ENCODE assay signal across 8 cellular contexts in genomic region chr3:128497305-128498126, GRCh38. TPM values are rescaled to one million over a fixed set of nuclear protein-coding genes. Genes with fewer than 3 reads are reported as not detected.
DNase-seq lines count a peak whose midpoint lies in the region; ATAC-seq, FAIRE-seq and TF ChIP-seq lines count a peak whose summit lies in the region.

No MANE protein-coding gene starts in this region.

- H3K27ac Mint-ChIP-seq in activated CD4-positive, alpha-beta memory T cell treated with anti-CD3 and anti-CD28 coated beads for 36 hours, result no peak overlapping the region
- H3K27ac Mint-ChIP-seq in mesothelial cell of epicardium, result peak overlapping the region; percentile 55

- peaks cover 77% of the 10 kb centered on the region for H3K27me3 ChIP-seq in ectodermal cell (ENCODE audit: control insufficient read depth, insufficient read depth, low read length, poor library complexity, severe bottlenecking)

- CTCF ChIA-PET in activated CD4-positive, alpha-beta memory T cell treated with anti-CD3 and anti-CD28 coated beads for 36 hours (lab: Charles Lee), result interaction anchor here (0.6 to 1.8 kb wide), 17 partner anchors 9 to 402 kb away, joined by 3 to 25 read pairs (median 3); no protein-coding TSS in a partner anchor

- no peak for FAIRE-seq in H54 (lab: Jason Lieb, UNC)

- H3K36me3 Mint-ChIP-seq in activated CD4-positive, alpha-beta memory T cell treated with anti-CD3 and anti-CD28 coated beads for 36 hours, result no peaks in the 10 kb centered on the region
- H3K36me3 Mint-ChIP-seq in mesothelial cell of epicardium, result peaks cover 25% of the 10 kb centered on the region

- H3K27ac ChIP-seq in ectodermal cell (ENCODE audit: insufficient read depth, low read depth, low read length, poor library complexity, severe bottlenecking), result no peak overlapping the region

- TF ChIP-seq CTCF in AG09319 (IDR thresholded peaks at IDR 0.05; ENCODE audit: low read depth, low read length) (peak; percentile 61), mesothelial cell of epicardium (IDR thresholded peaks at IDR 0.05; ENCODE audit: unreplicated experiment) (peak; percentile 83)

- POLR2A ChIA-PET in activated CD4-positive, alpha-beta memory T cell treated with anti-CD3 and anti-CD28 coated beads for 36 hours (lab: Charles Lee), result no interaction called here

- peaks cover 17% of the 10 kb centered on the region for H3K4me1 ChIP-seq in ectodermal cell (ENCODE audit: control insufficient read depth, insufficient read depth, low read length)

- peak overlapping the region; percentile 60 for H3K4me3 Mint-ChIP-seq in activated CD4-positive, alpha-beta memory T cell treated with anti-CD3 and anti-CD28 coated beads for 36 hours
- peak overlapping the region; percentile 73 for H3K4me3 Mint-ChIP-seq in mesothelial cell of epicardium

- TF ChIP-seq POLR2A in H54 (IDR thresholded peaks at IDR 0.05; ENCODE audit: low read depth, low read length), result no peak

- H3K27me3 Mint-ChIP-seq in activated CD4-positive, alpha-beta memory T cell treated with anti-CD3 and anti-CD28 coated beads for 36 hours, result peaks cover 46% of the 10 kb centered on the region
- peaks cover 29% of the 10 kb centered on the region for H3K27me3 Mint-ChIP-seq in mesothelial cell of epicardium (ENCODE audit: low read depth)

- H3K9me3 ChIP-seq in ectodermal cell (ENCODE audit: control insufficient read depth, low read length), result no peaks in the 10 kb centered on the region

- peaks cover 7% of the 10 kb centered on the region for H3K4me1 Mint-ChIP-seq in activated CD4-positive, alpha-beta memory T cell treated with anti-CD3 and anti-CD28 coated beads for 36 hours (ENCODE audit: low read depth)
- peaks cover 43% of the 10 kb centered on the region for H3K4me1 Mint-ChIP-seq in mesothelial cell of epicardium

- intact Hi-C loops in activated CD4-positive, alpha-beta memory T cell treated with anti-CD3 and anti-CD28 coated beads for 36 hours (cut with micrococcal nuclease), result loop anchor here (1.0 kb wide), 1 partner anchor 71 kb away; no protein-coding TSS in a partner anchor

- peak overlapping the region; percentile 46 for H3K4me3 ChIP-seq in ectodermal cell (ENCODE audit: insufficient read depth, low read depth, low read length)

- H3K36me3 ChIP-seq in ectodermal cell (ENCODE audit: control insufficient read depth, insufficient read depth, low read length), result no peaks in the 10 kb centered on the region

- WGBS in ectodermal cell, 2 experiments, result 2% methylated on average over 77 of the region's 77 CpGs

- H3K9me3 Mint-ChIP-seq in activated CD4-positive, alpha-beta memory T cell treated with anti-CD3 and anti-CD28 coated beads for 36 hours, result no peaks in the 10 kb centered on the region
- peaks cover 8% of the 10 kb centered on the region for H3K9me3 Mint-ChIP-seq in mesothelial cell of epicardium

- ATAC-seq in HG03045 (IDR thresholded peaks at IDR 0.05; ENCODE audit: unreplicated experiment), result no peak

- DNase-seq in AG09319 (ENCODE audit: extremely low read depth, low read depth) (no peak), H54 (ENCODE audit: insufficient read length, low spot score) (peak; percentile 80), NCI-H69 (lab: John Stamatoyannopoulos, UW) (peak; percentile 85), mesothelial cell of epicardium (ENCODE audit: low spot score in 2 of 2, unreplicated experiment in 2 of 2) (peak; percentile 83 to 90)
- DNase-seq in activated CD4-positive, alpha-beta memory T cell treated with anti-CD3 and anti-CD28 coated beads for 36 hours, result peak; percentile 77
- DNase-seq in stimulated activated CD8-positive, alpha-beta memory T cell treated with anti-CD3 and anti-CD28 coated beads, Interleukin-2, amount 100 ng/mL, for 48 hours (ENCODE audit: low read depth in 2 of 2), result peak; percentile 65 to 67

RNA-seq across cellular contexts. Expression of gene GATA2, which starts 4.5 kb away (rescaled TPM):
- not detected for total RNA-seq in activated CD4-positive, alpha-beta memory T cell treated with anti-CD3 and anti-CD28 coated beads for 36 hours
- 0.80 TPM for polyA plus RNA-seq in ectodermal cell (2013, experiment 1 of 4)
- polyA plus RNA-seq in ectodermal cell (2013, experiment 2 of 4), result 0.78 TPM
- 0.53 TPM for polyA plus RNA-seq in ectodermal cell (2013, experiment 3 of 4)
- polyA plus RNA-seq in ectodermal cell (2013, experiment 4 of 4), result 0.81 TPM
- 53.2 to 60.4 TPM (median 54.3 TPM) in 3 replicates for total RNA-seq in mesothelial cell of epicardium

RNA-seq across cellular contexts. Expression of gene DNAJB8, which starts 30.8 kb away (rescaled TPM):
- total RNA-seq in activated CD4-positive, alpha-beta memory T cell treated with anti-CD3 and anti-CD28 coated beads for 36 hours, result not detected
- polyA plus RNA-seq in ectodermal cell (2013, experiment 1 of 4), result not detected
- not detected for polyA plus RNA-seq in ectodermal cell (2013, experiment 2 of 4)
- not detected for polyA plus RNA-seq in ectodermal cell (2013, experiment 3 of 4)
- not detected for polyA plus RNA-seq in ectodermal cell (2013, experiment 4 of 4)
- total RNA-seq in mesothelial cell of epicardium, result not detected in 3 replicates

Comparison
In these comparisons a context has a peak if more than half of its experiments do, and no peak if none do; other contexts are left out.
1. RNA of gene GATA2, which starts 4.5 kb away (total RNA-seq): 53.2 to 60.4 TPM in mesothelial cell of epicardium; not detected in activated CD4-positive, alpha-beta memory T cell treated with anti-CD3 and anti-CD28 coated beads for 36 hours; every median in the first group is over 10 times any median in the second.